In genomic region chr11:2567026-2567671, GRCh38 we compare ENCODE assay signal across 29 cellular contexts.
DNase-seq lines count a peak whose midpoint lies in the region; ATAC-seq and TF ChIP-seq lines count a peak whose summit lies in the region.
"Had no signal": no experiment of that assay in that cellular context is flagged by ENCODE, and none has a peak within 500 bp of the region (broad histone marks: within the 10 kb centered on the region; RNA-seq: fewer than 3 reads in every experiment).

No MANE protein-coding gene starts in this region.

- H3K27me3 Mint-ChIP-seq in mesothelial cell of epicardium (ENCODE audit: low read depth) (no peaks in the 10 kb centered on the region), type B pancreatic cell (no peaks in the 10 kb centered on the region)
- H3K27me3 Mint-ChIP-seq: activated CD8-positive, alpha-beta memory T cell treated with anti-CD3 and anti-CD28 coated beads, Interleukin-2, amount 10 ng/mL, durations not matched to agents 7 days and 5 days; activated naive CD4-positive, alpha-beta T cell treated with anti-CD3 and anti-CD28 coated beads, Interleukin-2, amount 50 U/mL, for 24 hours; B cell; naive thymus-derived CD8-positive, alpha-beta T cell; stimulated activated naive CD8-positive, alpha-beta T cell treated with anti-CD3 and anti-CD28 coated beads, Interleukin-15, Interleukin-2, amounts not matched to agents 100 ng/mL and 50 ng/mL, for 24 hours had no signal

- H3K9me3 Mint-ChIP-seq in mesothelial cell of epicardium (no peaks in the 10 kb centered on the region), type B pancreatic cell (no peaks in the 10 kb centered on the region)
- H3K9me3 Mint-ChIP-seq: activated naive CD4-positive, alpha-beta T cell treated with anti-CD3 and anti-CD28 coated beads, Interleukin-2, amount 50 U/mL, for 24 hours; activated T-cell treated with anti-CD3 and anti-CD28 coated beads, Interleukin-2, amount 50 U/mL, for 72 hours; GM23338; naive thymus-derived CD8-positive, alpha-beta T cell; stimulated activated naive CD8-positive, alpha-beta T cell treated with anti-CD3 and anti-CD28 coated beads, Interleukin-15, Interleukin-2, amounts not matched to agents 100 ng/mL and 50 ng/mL, for 24 hours had no signal

- no peaks in the 10 kb centered on the region for H3K27me3 ChIP-seq in right atrium auricular region
- H3K27me3 ChIP-seq in right cardiac atrium (ENCODE audit: control insufficient read depth, insufficient read depth) = no peaks in the 10 kb centered on the region
- H3K27me3 ChIP-seq: ascending aorta, cardiac muscle cell, esophagus muscularis mucosa, foreskin keratinocyte, heart right ventricle, pancreas, thyroid gland had no signal

- H3K4me1 Mint-ChIP-seq in mesothelial cell of epicardium (peaks cover 23% of the 10 kb centered on the region), type B pancreatic cell (ENCODE audit: unreplicated experiment) (peaks cover 6% of the 10 kb centered on the region)
- H3K4me1 Mint-ChIP-seq: B cell, GM23338 had no signal

- DNase-seq in Right ventricle myocardium superior = peak; percentile 13
- DNase-seq in right atrium auricular region (ENCODE audit: low spot score) = no peak
- peak in 2 of 3 donors; percentile 4 to 9 for DNase-seq in right cardiac atrium
- peak in 1 of 2 experiments; percentile 11 for DNase-seq in mesothelial cell of epicardium (ENCODE audit: low spot score in 2 of 2, unreplicated experiment in 2 of 2)
- DNase-seq in type B pancreatic cell (ENCODE audit: extremely low spot score, unreplicated experiment) = no peak
- no peak for DNase-seq in NCI-H1436 treated with DMSO at 0.1 percent for 48 hours (lab: John Stamatoyannopoulos, UW)
- DNase-seq in NCI-H1930 (lab: John Stamatoyannopoulos, UW) = no peak
- DNase-seq: activated CD8-positive, alpha-beta memory T cell treated with anti-CD3 and anti-CD28 coated beads, Interleukin-2, amount 10 ng/mL, durations not matched to agents 7 days and 5 days; activated T-cell treated with anti-CD3 and anti-CD28 coated beads, Interleukin-2, amount 50 U/mL, for 72 hours; cortex of kidney; Karpas-422; midbrain; NCI-H1694 treated with DMSO at 0.1 percent for 48 hours; NCI-H524 treated with DMSO at 0.1 percent for 48 hours; PC-9; SIG-M5; thyroid gland had no signal

- intact Hi-C loops in Right ventricle myocardium superior (cut with DNase I) (no loop called here), right cardiac atrium (cut with DNase I) (no loop called here)

- H3K27ac ChIP-seq in right atrium auricular region (no peak overlapping the region), right cardiac atrium (ENCODE audit: low read length) (no peak overlapping the region)
- H3K27ac ChIP-seq: ascending aorta, cardiac muscle cell, esophagus muscularis mucosa, foreskin keratinocyte, heart right ventricle, pancreas, PC-9, thyroid gland had no signal

- TF ChIP-seq CTCF in right atrium auricular region (IDR thresholded peaks at IDR 0.05) (no peak), mesothelial cell of epicardium (IDR thresholded peaks at IDR 0.05; ENCODE audit: unreplicated experiment) (no peak), type B pancreatic cell (conservative IDR thresholded peaks at IDR 0.05) (no peak)

- H3K4me1 ChIP-seq in right atrium auricular region (peaks cover 0 to under 1% of the 10 kb centered on the region in 2 donors), right cardiac atrium (ENCODE audit: control insufficient read depth, insufficient read depth, low read length) (no peaks in the 10 kb centered on the region)
- H3K4me1 ChIP-seq: ascending aorta, esophagus muscularis mucosa, foreskin keratinocyte, pancreas had no signal

- no peak overlapping the region for H3K4me3 ChIP-seq in right atrium auricular region
- no peak overlapping the region for H3K4me3 ChIP-seq in right cardiac atrium (ENCODE audit: low read length)
- H3K4me3 ChIP-seq: ascending aorta, cardiac muscle cell, esophagus muscularis mucosa, GM23338, heart right ventricle, pancreas, PC-9, thyroid gland had no signal

- no peaks in the 10 kb centered on the region for H3K9me3 ChIP-seq in right atrium auricular region
- H3K9me3 ChIP-seq in right cardiac atrium (ENCODE audit: control insufficient read depth, low read length) = no peaks in the 10 kb centered on the region
- H3K9me3 ChIP-seq: ascending aorta, esophagus muscularis mucosa, heart right ventricle, pancreas, thyroid gland had no signal

- ATAC-seq in Right ventricle myocardium superior (ENCODE audit: poor library complexity) (no peak), right cardiac atrium (no peak), HG03097 (IDR thresholded peaks at IDR 0.05; ENCODE audit: low FRiP score, unreplicated experiment) (no peak)
- ATAC-seq: activated CD8-positive, alpha-beta memory T cell treated with anti-CD3 and anti-CD28 coated beads, Interleukin-2, amount 10 ng/mL, durations not matched to agents 7 days and 5 days; activated T-cell treated with anti-CD3 and anti-CD28 coated beads, Interleukin-2, amount 50 U/mL, for 72 hours; foreskin keratinocyte; GM23338; naive thymus-derived CD8-positive, alpha-beta T cell; pancreas had no signal

- no peak overlapping the region for H3K4me3 Mint-ChIP-seq in mesothelial cell of epicardium
- no peak overlapping the region for H3K4me3 Mint-ChIP-seq in type B pancreatic cell
- H3K4me3 Mint-ChIP-seq: activated CD8-positive, alpha-beta memory T cell treated with anti-CD3 and anti-CD28 coated beads, Interleukin-2, amount 10 ng/mL, durations not matched to agents 7 days and 5 days; activated naive CD4-positive, alpha-beta T cell treated with anti-CD3 and anti-CD28 coated beads, Interleukin-2, amount 50 U/mL, for 24 hours; activated T-cell treated with anti-CD3 and anti-CD28 coated beads, Interleukin-2, amount 50 U/mL, for 72 hours; B cell; GM23338; naive thymus-derived CD8-positive, alpha-beta T cell; stimulated activated naive CD8-positive, alpha-beta T cell treated with anti-CD3 and anti-CD28 coated beads, Interleukin-15, Interleukin-2, amounts not matched to agents 100 ng/mL and 50 ng/mL, for 24 hours had no signal

- 84% methylated on average over 5 of the region's 5 CpGs for WGBS in right cardiac atrium

- peak overlapping the region; percentile 66 for H3K27ac Mint-ChIP-seq in mesothelial cell of epicardium
- peak overlapping the region; percentile 82 for H3K27ac Mint-ChIP-seq in type B pancreatic cell
- H3K27ac Mint-ChIP-seq: activated CD8-positive, alpha-beta memory T cell treated with anti-CD3 and anti-CD28 coated beads, Interleukin-2, amount 10 ng/mL, durations not matched to agents 7 days and 5 days; activated naive CD4-positive, alpha-beta T cell treated with anti-CD3 and anti-CD28 coated beads, Interleukin-2, amount 50 U/mL, for 24 hours; activated T-cell treated with anti-CD3 and anti-CD28 coated beads, Interleukin-2, amount 50 U/mL, for 72 hours; B cell; GM23338; stimulated activated naive CD8-positive, alpha-beta T cell treated with anti-CD3 and anti-CD28 coated beads, Interleukin-15, Interleukin-2, amounts not matched to agents 100 ng/mL and 50 ng/mL, for 24 hours had no signal

- H3K36me3 ChIP-seq in right atrium auricular region = no peaks in the 10 kb centered on the region
- H3K36me3 ChIP-seq: ascending aorta, cardiac muscle cell, esophagus muscularis mucosa, pancreas, thyroid gland had no signal

- H3K36me3 Mint-ChIP-seq in mesothelial cell of epicardium (no peaks in the 10 kb centered on the region), type B pancreatic cell (no peaks in the 10 kb centered on the region)
- H3K36me3 Mint-ChIP-seq: activated CD8-positive, alpha-beta memory T cell treated with anti-CD3 and anti-CD28 coated beads, Interleukin-2, amount 10 ng/mL, durations not matched to agents 7 days and 5 days; activated naive CD4-positive, alpha-beta T cell treated with anti-CD3 and anti-CD28 coated beads, Interleukin-2, amount 50 U/mL, for 24 hours had no signal

Comparison
In these comparisons a context has a peak if more than half of its experiments do, and no peak if none do; other contexts are left out.
1. DNase-seq: peak in Right ventricle myocardium superior (single experiment) and right cardiac atrium (2 of 3); none in right atrium auricular region (single experiment), type B pancreatic cell (single experiment), NCI-H1436 treated with DMSO at 0.1 percent for 48 hours (single experiment) and NCI-H1930 (0 of 2).